In genomic region chr2:178827111-178827510, GRCh38 we compare ENCODE assay signal across 28 cellular contexts.
"Had no signal": no experiment of that assay in that cellular context is flagged by ENCODE, and none has a peak within 500 bp of the region (broad histone marks: within the 10 kb centered on the region; RNA-seq: fewer than 3 reads in every experiment).

No MANE protein-coding gene starts in this region.

- ATAC-seq: left lobe of liver; lower lobe of right lung; naive thymus-derived CD8-positive, alpha-beta T cell had no signal

- H3K27me3 Mint-ChIP-seq: naive thymus-derived CD8-positive, alpha-beta T cell; stimulated activated naive CD8-positive, alpha-beta T cell treated with anti-CD3 and anti-CD28 coated beads, Interleukin-15, Interleukin-2, amounts not matched to agents 100 ng/mL and 50 ng/mL, for 24 hours had no signal

- DNase-seq: hippocampal formation; kidney glomerular epithelial cell; left cardiac atrium; lower lobe of right lung; mammary epithelial cell; mesenchymal stem cell; naive thymus-derived CD8-positive, alpha-beta T cell; occipital lobe; ovary; posterior cingulate gyrus; retina; right cardiac atrium; stimulated activated CD4-positive, alpha-beta T cell treated with anti-CD3 and anti-CD28 coated beads, Interleukin-12 subunit alpha, Interleukin-12 subunit beta, amount 100 ng/mL, for 4 hours; stimulated activated CD4-positive, alpha-beta T cell treated with anti-CD3 and anti-CD28 coated beads, Interleukin-15, amount 100 ng/mL, for 24 hours; stimulated activated CD4-positive, alpha-beta T cell treated with anti-CD3 and anti-CD28 coated beads, Interleukin-2, amount 100 ng/mL, for 24 hours; stimulated activated CD4-positive, alpha-beta T cell treated with anti-CD3 and anti-CD28 coated beads, Interleukin-4, amount 100 ng/mL, for 1 hour; stimulated activated naive CD4-positive, alpha-beta T cell; uterus had no signal

- H3K27ac ChIP-seq: lower lobe of right lung, neutrophil, ovary, prostate gland, skin epidermis, suprapubic skin, tibial nerve, uterus had no signal

- H3K9me3 Mint-ChIP-seq: neural crest cell, type B pancreatic cell had no signal

- H3K4me3 ChIP-seq: lower lobe of right lung, ovary, prostate gland, skin epidermis, suprapubic skin, uterus had no signal

- H3K36me3 Mint-ChIP-seq: type B pancreatic cell had no signal

- H3K4me3 Mint-ChIP-seq: naive thymus-derived CD8-positive, alpha-beta T cell; nephron; neural crest cell; stimulated activated naive CD8-positive, alpha-beta T cell treated with anti-CD3 and anti-CD28 coated beads, Interleukin-15, Interleukin-2, amounts not matched to agents 100 ng/mL and 50 ng/mL, for 24 hours; type B pancreatic cell had no signal

- H3K27me3 ChIP-seq: neutrophil, ovary, suprapubic skin, tibial nerve, uterus had no signal

- H3K9me3 ChIP-seq: lower lobe of right lung, neutrophil, ovary, prostate gland, suprapubic skin, uterus had no signal

- H3K4me1 ChIP-seq: prostate gland, uterus had no signal

- H3K27ac Mint-ChIP-seq: stimulated activated naive CD8-positive, alpha-beta T cell treated with anti-CD3 and anti-CD28 coated beads, Interleukin-15, Interleukin-2, amounts not matched to agents 100 ng/mL and 50 ng/mL, for 24 hours; type B pancreatic cell had no signal

- H3K36me3 ChIP-seq: neutrophil, ovary, prostate gland, suprapubic skin, tibial nerve, uterus had no signal
